Comparison of ENCODE assay signal across 9 cellular contexts in the genomic region with DNA sequence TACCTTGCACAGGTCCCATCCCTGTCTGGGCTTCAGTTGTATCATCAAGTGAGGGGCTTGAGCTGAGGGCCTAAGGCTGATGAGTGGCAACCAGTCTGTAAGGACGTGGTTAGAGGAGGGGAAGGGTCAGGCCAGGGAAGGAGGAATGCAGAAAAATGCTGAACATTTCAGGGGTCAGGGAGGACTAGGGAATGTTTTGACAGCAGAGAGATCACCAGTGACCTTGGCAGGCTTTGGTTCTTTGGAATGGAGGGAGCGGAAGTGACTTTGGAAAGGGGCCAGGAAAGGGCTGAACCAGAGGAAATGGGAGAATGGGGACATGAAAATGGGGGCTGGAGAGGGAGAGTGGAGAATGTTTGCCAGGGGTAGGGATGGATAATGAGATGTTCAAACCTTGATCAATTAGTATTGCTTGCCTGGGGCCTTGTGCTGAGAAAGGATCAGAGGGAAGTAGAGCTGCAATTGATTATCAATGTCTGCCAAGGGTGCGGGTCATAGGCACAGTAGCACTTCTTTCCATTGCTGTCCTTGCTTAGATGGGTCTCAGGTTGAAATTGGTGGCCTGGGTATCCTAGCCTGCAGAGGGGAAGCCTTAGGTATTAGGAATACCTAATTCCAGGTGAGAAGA. TPM values are rescaled to one million over a fixed set of nuclear protein-coding genes. Genes with fewer than 3 reads are reported as not detected.
DNase-seq lines count a peak whose midpoint lies in the region; ATAC-seq and TF ChIP-seq lines count a peak whose summit lies in the region.
"Had no signal": no experiment of that assay in that cellular context is flagged by ENCODE, and none has a peak within 500 bp of the region (broad histone marks: within the 10 kb centered on the region; RNA-seq: fewer than 3 reads in every experiment).

No MANE protein-coding gene starts in this region.

- intact Hi-C loops in right cardiac atrium (cut with DNase I) = no loop called here

- no peaks in the 10 kb centered on the region for H3K27me3 Mint-ChIP-seq in activated naive CD8-positive, alpha-beta T cell treated with anti-CD3 and anti-CD28 coated beads, Interleukin-2, amount 10 ng/mL, durations not matched to agents 7 days and 5 days

- H3K4me1 Mint-ChIP-seq in activated naive CD8-positive, alpha-beta T cell treated with anti-CD3 and anti-CD28 coated beads, Interleukin-2, amount 10 ng/mL, durations not matched to agents 7 days and 5 days = peaks cover 66% of the 10 kb centered on the region

- ATAC-seq in activated naive CD8-positive, alpha-beta T cell treated with anti-CD3 and anti-CD28 coated beads, Interleukin-2, amount 10 ng/mL, durations not matched to agents 7 days and 5 days (ENCODE audit: low read depth) = no peak
- peak; percentile 10 to 19 for ATAC-seq in right cardiac atrium
- no peak for ATAC-seq in omental fat pad (ENCODE audit: low FRiP score)

- DNase-seq in HS-27A (ENCODE audit: low read depth) = peak; percentile 79
- DNase-seq in activated naive CD8-positive, alpha-beta T cell treated with anti-CD3 and anti-CD28 coated beads, Interleukin-2, amount 10 ng/mL, durations not matched to agents 7 days and 5 days = no peak
- DNase-seq in right cardiac atrium = peak in 2 of 3 donors; percentile 55 to 62
- no peak for DNase-seq in WERI-Rb-1
- DNase-seq in omental fat pad (ENCODE audit: low spot score) = no peak
- no peak for DNase-seq in SHP77 treated with DMSO at 0.1 percent for 48 hours (lab: John Stamatoyannopoulos, UW)
- no peak for DNase-seq in NCI-H146 treated with DMSO at 0.1 percent for 48 hours (lab: John Stamatoyannopoulos, UW; ENCODE audit: unreplicated experiment)

- POLR2A ChIA-PET in activated naive CD8-positive, alpha-beta T cell treated with anti-CD3 and anti-CD28 coated beads, Interleukin-2, amount 10 ng/mL, durations not matched to agents 7 days and 5 days (lab: Charles Lee) = interaction anchor here (1.8 to 4.9 kb wide), 3 partner anchors 10 to 269 kb away, joined by 10 to 56 read pairs (median 20); a partner anchor contains a TSS

- H3K4me1 ChIP-seq in right cardiac atrium (ENCODE audit: control insufficient read depth, insufficient read depth, low read length) (peaks cover 23% of the 10 kb centered on the region), skeletal muscle tissue (ENCODE audit: control insufficient read depth in 3 of 3, insufficient read depth in 3 of 3, low read length in 3 of 3) (peaks cover 49 to 84% (median 84%) of the 10 kb centered on the region in 3 donors)

- peak overlapping the region; percentile 65 for H3K27ac Mint-ChIP-seq in activated naive CD8-positive, alpha-beta T cell treated with anti-CD3 and anti-CD28 coated beads, Interleukin-2, amount 10 ng/mL, durations not matched to agents 7 days and 5 days

- H3K9me3 Mint-ChIP-seq in activated naive CD8-positive, alpha-beta T cell treated with anti-CD3 and anti-CD28 coated beads, Interleukin-2, amount 10 ng/mL, durations not matched to agents 7 days and 5 days = no peaks in the 10 kb centered on the region

- H3K36me3 Mint-ChIP-seq in activated naive CD8-positive, alpha-beta T cell treated with anti-CD3 and anti-CD28 coated beads, Interleukin-2, amount 10 ng/mL, durations not matched to agents 7 days and 5 days = peaks cover 11% of the 10 kb centered on the region

- H3K27ac ChIP-seq in right cardiac atrium (ENCODE audit: low read length) (peak overlapping the region; percentile 9), skeletal muscle tissue (ENCODE audit: low read depth, low read length) (peak overlapping the region; percentile 86), WERI-Rb-1 (no peak overlapping the region)
- H3K27ac ChIP-seq: SK-N-MC had no signal

- no peak overlapping the region for H3K4me3 ChIP-seq in right cardiac atrium (ENCODE audit: low read length)
- H3K4me3 ChIP-seq in skeletal muscle tissue (ENCODE audit: low read length in 3 of 3) = peak overlapping the region in 1 of 3 donors; percentile 36
- H3K4me3 ChIP-seq in WERI-Rb-1 (ENCODE audit: low read depth, low read length) = no peak overlapping the region
- H3K4me3 ChIP-seq: SK-N-MC had no signal

- H3K9me3 ChIP-seq in right cardiac atrium (ENCODE audit: control insufficient read depth, low read length) (no peaks in the 10 kb centered on the region), skeletal muscle tissue (ENCODE audit: control insufficient read depth in 3 of 3, low read length in 3 of 3) (no peaks in the 10 kb centered on the region), WERI-Rb-1 (ENCODE audit: severe bottlenecking) (no peaks in the 10 kb centered on the region)

- no peaks in the 10 kb centered on the region for H3K27me3 ChIP-seq in right cardiac atrium (ENCODE audit: control insufficient read depth, insufficient read depth)
- no peaks in the 10 kb centered on the region for H3K27me3 ChIP-seq in skeletal muscle tissue (ENCODE audit: control insufficient read depth in 3 of 3, insufficient read depth in 3 of 3, low read length in 3 of 3)
- no peaks in the 10 kb centered on the region for H3K27me3 ChIP-seq in WERI-Rb-1 (ENCODE audit: insufficient read depth, low read depth, severe bottlenecking)

- TF ChIP-seq CTCF in WERI-Rb-1 (IDR thresholded peaks at IDR 0.05; ENCODE audit: low read depth, low read length) (no peak), omental fat pad (IDR thresholded peaks at IDR 0.05) (no peak)

- WGBS in right cardiac atrium = 51% methylated on average over 3 of the region's 3 CpGs

- H3K9ac ChIP-seq in skeletal muscle tissue (ENCODE audit: low read depth in 1 of 3, low read length in 3 of 3) = peak overlapping the region in 1 of 3 donors; percentile 1

- H3K36me3 ChIP-seq in skeletal muscle tissue (ENCODE audit: control insufficient read depth in 3 of 3, insufficient read depth in 3 of 3, low read length in 3 of 3) = peaks cover 4 to 5% (median 5%) of the 10 kb centered on the region in 3 donors
- H3K36me3 ChIP-seq in WERI-Rb-1 = no peaks in the 10 kb centered on the region

- H3K4me3 Mint-ChIP-seq in activated naive CD8-positive, alpha-beta T cell treated with anti-CD3 and anti-CD28 coated beads, Interleukin-2, amount 10 ng/mL, durations not matched to agents 7 days and 5 days = peak overlapping the region; percentile 1

RNA-seq across cellular contexts. Expression of a gene that starts 7.4 kb away (rescaled TPM):
- 10 to 100 TPM; 77.3 to 79.6 TPM for total RNA-seq in activated naive CD8-positive, alpha-beta T cell treated with anti-CD3 and anti-CD28 coated beads, Interleukin-2, amount 10 ng/mL, durations not matched to agents 7 days and 5 days
- total RNA-seq in right cardiac atrium (10 to 100 TPM in 1 of 4 donors, 1 to 10 TPM in 3; 7.6 to 10.2 (median 9.2) TPM), skeletal muscle tissue (4.7 TPM), omental fat pad (10 to 100 TPM in 3 of 4 donors, 1 to 10 TPM in 1; 7.1 to 18.7 (median 15.8) TPM)
- polyA plus RNA-seq in right cardiac atrium = 6.0 TPM

Comparison
In these comparisons a context has a peak if more than half of its experiments do, and no peak if none do; other contexts are left out.
1. DNase-seq: peak in HS-27A (single experiment) and right cardiac atrium (2 of 3); none in activated naive CD8-positive, alpha-beta T cell treated with anti-CD3 and anti-CD28 coated beads, Interleukin-2, amount 10 ng/mL, durations not matched to agents 7 days and 5 days (single experiment), WERI-Rb-1 (single experiment), omental fat pad (single experiment), SHP77 treated with DMSO at 0.1 percent for 48 hours (single experiment) and NCI-H146 treated with DMSO at 0.1 percent for 48 hours (single experiment).
2. ATAC-seq: peak in right cardiac atrium (2 of 2); none in activated naive CD8-positive, alpha-beta T cell treated with anti-CD3 and anti-CD28 coated beads, Interleukin-2, amount 10 ng/mL, durations not matched to agents 7 days and 5 days (single experiment) and omental fat pad (single experiment).